ENCODE assay signal across 8 cellular contexts in genomic region chr19:48752511-48753365, GRCh38. TPM values are rescaled to one million over a fixed set of nuclear protein-coding genes. Genes with fewer than 3 reads are reported as not detected.
DNase-seq lines count a peak whose midpoint lies in the region; ATAC-seq lines count a peak whose summit lies in the region.

FUT1 (minus strand) TSS chr19:48752641; CDS start chr19:48751281, 1,360 bp downstream.

- peak within 1 kb of the TSS; percentile 71 for H2AFZ ChIP-seq in trophoblast cell (ENCODE audit: insufficient read depth, low read length, poor library complexity)

- intact Hi-C loops in Right ventricle myocardium superior (cut with DNase I): no loop called here

- no peaks in the 10 kb centered on the region for H3K79me1 ChIP-seq in trophoblast cell (ENCODE audit: low read length)

- H3K4me3 ChIP-seq in trophoblast cell (ENCODE audit: low read depth, low read length): peak within 1 kb of the TSS; percentile 42

- no peak within 1 kb of the TSS for H3K18ac ChIP-seq in trophoblast cell (ENCODE audit: low read length)

- no peaks in the 10 kb centered on the region for H3K27me3 ChIP-seq in trophoblast cell (ENCODE audit: insufficient read depth, low read length)

- no CpG with 5 or more reads among the region's 73 CpGs for WGBS in trophoblast cell (ENCODE audit: extremely low coverage, insufficient coverage, insufficient read length)

- H2BK120ac ChIP-seq in trophoblast cell (ENCODE audit: insufficient read depth, low read length, poor library complexity): no peak within 1 kb of the TSS

- H4K91ac ChIP-seq in trophoblast cell (ENCODE audit: low read depth, low read length): no peak within 1 kb of the TSS

- H3K9me3 Mint-ChIP-seq in activated naive CD4-positive, alpha-beta T cell treated with anti-CD3 and anti-CD28 coated beads, Interleukin-2, amount 50 U/mL, for 24 hours: no peaks in the 10 kb centered on the region

- peak within 1 kb of the TSS; percentile 68 for H3K4me2 ChIP-seq in trophoblast cell (ENCODE audit: low read length)

- H3K27ac Mint-ChIP-seq in activated naive CD4-positive, alpha-beta T cell treated with anti-CD3 and anti-CD28 coated beads, Interleukin-2, amount 50 U/mL, for 24 hours: no peak within 1 kb of the TSS

- no peak within 1 kb of the TSS for H2BK5ac ChIP-seq in trophoblast cell (ENCODE audit: low read depth, low read length, poor library complexity)

- H3K4ac ChIP-seq in trophoblast cell (ENCODE audit: low read depth, low read length): no peak within 1 kb of the TSS

- peaks cover 11 to 12% of the 10 kb centered on the region in 2 experiments for H3K4me1 ChIP-seq in trophoblast cell (ENCODE audit: control insufficient read depth in 1 of 2, insufficient read depth in 2 of 2, low read length in 2 of 2)

- peak within 1 kb of the TSS; percentile 51 for H4K8ac ChIP-seq in trophoblast cell (ENCODE audit: low read depth, low read length)

- H2BK12ac ChIP-seq in trophoblast cell (ENCODE audit: low read length): no peak within 1 kb of the TSS

- no peak within 1 kb of the TSS for H3K27ac ChIP-seq in trophoblast cell (ENCODE audit: low read depth, low read length)

- H4K12ac ChIP-seq in trophoblast cell (ENCODE audit: low read depth, low read length): no peak within 1 kb of the TSS

- DNase-seq in activated gamma-delta T cell treated with Interleukin-2 at 50 U/mL for 16 hours: peak; percentile 14
- DNase-seq in activated gamma-delta T cell (lab: John Stamatoyannopoulos, UW): no peak
- peak; percentile 92 to 98 for DNase-seq in NCI-H526 (lab: John Stamatoyannopoulos, UW)
- peak; percentile 82 for DNase-seq in Right ventricle myocardium superior
- peak; percentile 69 to 72 for DNase-seq in trophoblast cell
- DNase-seq in GOT3 (lab: John Stamatoyannopoulos, UW): no peak

- H2AK5ac ChIP-seq in trophoblast cell (ENCODE audit: low read length): no peak within 1 kb of the TSS

- H3K23ac ChIP-seq in trophoblast cell (ENCODE audit: low read length): no peak within 1 kb of the TSS

- H3K14ac ChIP-seq in trophoblast cell (ENCODE audit: low read length): no peak within 1 kb of the TSS

- no peaks in the 10 kb centered on the region for H3K36me3 Mint-ChIP-seq in activated naive CD4-positive, alpha-beta T cell treated with anti-CD3 and anti-CD28 coated beads, Interleukin-2, amount 50 U/mL, for 24 hours

- peaks cover 18% of the 10 kb centered on the region for H3K4me1 Mint-ChIP-seq in activated naive CD4-positive, alpha-beta T cell treated with anti-CD3 and anti-CD28 coated beads, Interleukin-2, amount 50 U/mL, for 24 hours

- H3K9me3 ChIP-seq in trophoblast cell (ENCODE audit: insufficient read depth, low read depth, low read length): no peaks in the 10 kb centered on the region

- H3K36me3 ChIP-seq in trophoblast cell (ENCODE audit: control insufficient read depth in 1 of 2, insufficient read depth in 2 of 2, low read length in 2 of 2): no peaks in the 10 kb centered on the region

- H3K9ac ChIP-seq in trophoblast cell (ENCODE audit: low read length): no peak within 1 kb of the TSS

- peak; percentile 79 for ATAC-seq in Right ventricle myocardium superior (ENCODE audit: poor library complexity)
- no peak for ATAC-seq in HG02763 (IDR thresholded peaks at IDR 0.05; ENCODE audit: unreplicated experiment)

- H3K27me3 Mint-ChIP-seq in activated naive CD4-positive, alpha-beta T cell treated with anti-CD3 and anti-CD28 coated beads, Interleukin-2, amount 50 U/mL, for 24 hours: peaks cover 14% of the 10 kb centered on the region

- H3K4me3 Mint-ChIP-seq in activated naive CD4-positive, alpha-beta T cell treated with anti-CD3 and anti-CD28 coated beads, Interleukin-2, amount 50 U/mL, for 24 hours: peak within 1 kb of the TSS; percentile 80

- no peaks in the 10 kb centered on the region for H3K79me2 ChIP-seq in trophoblast cell (ENCODE audit: control insufficient read depth, insufficient read depth, low read length, poor library complexity)

RNA-seq across cellular contexts. Expression of gene FUT1, which starts in this region (rescaled TPM):
- 1.8 TPM for total RNA-seq in Right ventricle myocardium superior
- 0.71 and 0.79 TPM in 2 replicates for polyA plus RNA-seq in trophoblast cell (2013)

Comparison
In these comparisons a context has a peak if more than half of its experiments do, and no peak if none do; other contexts are left out.
1. DNase-seq: peak in activated gamma-delta T cell treated with Interleukin-2 at 50 U/mL for 16 hours (single experiment), NCI-H526 (2 of 2), Right ventricle myocardium superior (single experiment) and trophoblast cell (2 of 2); none in activated gamma-delta T cell (single experiment) and GOT3 (single experiment).